In genomic region chr3:50600141-50600753, GRCh38 we compare ENCODE assay signal across 8 cellular contexts. TPM values are rescaled to one million over a fixed set of nuclear protein-coding genes. Genes with fewer than 3 reads are reported as not detected.
DNase-seq lines count a peak whose midpoint lies in the region; ATAC-seq, FAIRE-seq and TF ChIP-seq lines count a peak whose summit lies in the region.

No MANE protein-coding gene starts in this region.

- peak overlapping the region; percentile 94 for H3K27ac ChIP-seq in C4-2B
- H3K27ac ChIP-seq in OCI-LY3 (ENCODE audit: low read length), result peak overlapping the region; percentile 31
- H3K27ac ChIP-seq in dorsolateral prefrontal cortex, result peak overlapping the region in 52 of 59 donors; percentile 15 to 97 (median 91)
- H3K27ac ChIP-seq in psoas muscle, result peak overlapping the region; percentile 91

- H3K27me3 ChIP-seq in OCI-LY3 (ENCODE audit: low read depth, low read length) (no peaks in the 10 kb centered on the region), dorsolateral prefrontal cortex (no peaks in the 10 kb centered on the region), psoas muscle (ENCODE audit: insufficient read depth in 3 of 3, low read length in 2 of 3) (no peaks in the 10 kb centered on the region)

- H3K36me3 ChIP-seq in OCI-LY3 (replicated peaks; ENCODE audit: low read depth, low read length), result no peaks in the 10 kb centered on the region
- peaks cover 3 to 5% of the 10 kb centered on the region in 2 donors for H3K36me3 ChIP-seq in psoas muscle (ENCODE audit: insufficient read depth in 1 of 2, low read depth in 1 of 2)

- 35 to 50% (median 44%) methylated on average over 9 of the region's 9 CpGs for WGBS in psoas muscle, 3 donors

- TF ChIP-seq CTCF in C4-2B (conservative IDR thresholded peaks at IDR 0.05) (no peak), OCI-LY3 (IDR thresholded peaks at IDR 0.05; ENCODE audit: low read depth, low read length) (no peak), dorsolateral prefrontal cortex (IDR thresholded peaks at IDR 0.05 in 54 of 56, conservative IDR thresholded peaks at IDR 0.05 in 2 of 56; ENCODE audit: low read depth in 1 of 56, partially characterized antibody in 56 of 56) (no peak), psoas muscle (IDR thresholded peaks at IDR 0.05) (no peak)

- FAIRE-seq in RCC 7860 (lab: Jason Lieb, UNC), result no peak

- peak overlapping the region; percentile 40; the same call in 1 of the 2 replicates for H3K9ac ChIP-seq in OCI-LY3 (ENCODE audit: low read length)

- no peak for ATAC-seq in psoas muscle

- DNase-seq in dorsolateral prefrontal cortex (no peak), psoas muscle (peak in 1 of 2 donors; percentile 63), NCI-H2227 (lab: John Stamatoyannopoulos, UW; ENCODE audit: unreplicated experiment) (no peak), GM19238 (ENCODE audit: insufficient read length, low spot score) (no peak), RCC 7860 (ENCODE audit: low spot score) (no peak)
- no peak for DNase-seq in stimulated activated CD4-positive, alpha-beta T cell treated with anti-CD3 and anti-CD28 coated beads, Interleukin-2, amount 100 ng/mL, for 24 hours

- H3K4me1 ChIP-seq in OCI-LY3 (ENCODE audit: low read length) (peaks cover 33% of the 10 kb centered on the region), psoas muscle (peaks cover 50% of the 10 kb centered on the region)

- H4K20me1 ChIP-seq in OCI-LY3 (ENCODE audit: insufficient read depth, low read length), result no peaks in the 10 kb centered on the region

- H2AFZ ChIP-seq in OCI-LY3 (ENCODE audit: low read depth, low read length), result peak overlapping the region; percentile 63; the same call in 1 of the 2 replicates

- peak overlapping the region; percentile 36 for H3K4me2 ChIP-seq in OCI-LY3 (ENCODE audit: low read length)

- H3K79me2 ChIP-seq in OCI-LY3 (ENCODE audit: low read length), result no peaks in the 10 kb centered on the region

- H3K4me3 ChIP-seq in OCI-LY3 (ENCODE audit: low read length), result no peak overlapping the region
- no peak overlapping the region for H3K4me3 ChIP-seq in dorsolateral prefrontal cortex
- H3K4me3 ChIP-seq in psoas muscle, result no peak overlapping the region

- intact Hi-C loops in dorsolateral prefrontal cortex (cut with DNase I), result no loop called here
- intact Hi-C loops in psoas muscle (cut with DNase I), result loop anchor here in 1 of 2 donors (2.0 kb wide), 1 partner anchor 15 kb away; no protein-coding TSS in a partner anchor

- H3K9me3 ChIP-seq in OCI-LY3 (ENCODE audit: insufficient read depth, low read length) (no peaks in the 10 kb centered on the region), psoas muscle (no peaks in the 10 kb centered on the region)

RNA-seq across cellular contexts. Expression of gene CISH, which starts 11.3 kb away (rescaled TPM):
- total RNA-seq in dorsolateral prefrontal cortex, result 1 to 10 TPM in 67 of 120 experiments, under 1 TPM in 53; 0.15 to 7.8 (median 1.1) TPM
- total RNA-seq in psoas muscle, result 10 to 100 TPM; 16.9 to 75.1 (median 50.4) TPM
- polyA plus RNA-seq in psoas muscle, result 10 to 100 TPM; 12.8 to 36.5 (median 18.5) TPM

RNA-seq across cellular contexts. Expression of gene MAPKAPK3, which starts 16.7 kb away (rescaled TPM):
- 10 to 100 TPM in 107 of 120 experiments, 1 to 10 TPM in 13; 6.3 to 30.7 (median 13.1) TPM for total RNA-seq in dorsolateral prefrontal cortex
- total RNA-seq in psoas muscle, result 100 to 1,000 TPM in 3 of 4 donors, 10 to 100 TPM in 1; 88.2 to 277 (median 187) TPM
- polyA plus RNA-seq in psoas muscle, result 100 to 1,000 TPM; 213 to 409 (median 328) TPM

RNA-seq across cellular contexts. Expression of gene HEMK1, which starts 30.9 kb away (rescaled TPM):
- total RNA-seq in dorsolateral prefrontal cortex (10 to 100 TPM in 115 of 120 experiments, 1 to 10 TPM in 5; 8.6 to 22.8 (median 14.2) TPM), psoas muscle (10 to 100 TPM in 2 of 4 donors, 1 to 10 TPM in 2; 6.1 to 16.2 (median 9.3) TPM)
- 10 to 100 TPM in 1 of 3 donors, 1 to 10 TPM in 2; 6.4 to 12.8 (median 10.0) TPM for polyA plus RNA-seq in psoas muscle

RNA-seq across cellular contexts. Expression of gene C3orf18, which starts 32.7 kb away (rescaled TPM):
- 10 to 100 TPM; 22.0 to 50.0 (median 37.9) TPM for total RNA-seq in dorsolateral prefrontal cortex
- 10 to 100 TPM in 3 of 4 donors, 1 to 10 TPM in 1; 7.3 to 30.1 (median 15.2) TPM for total RNA-seq in psoas muscle
- 10 to 100 TPM; 14.0 to 26.3 (median 18.8) TPM for polyA plus RNA-seq in psoas muscle

Comparison
In these comparisons a context has a peak if more than half of its experiments do, and no peak if none do; other contexts are left out.
1. H3K27ac ChIP-seq: peak in every context shown above with its lines; median percentile 94 in C4-2B; 91 in dorsolateral prefrontal cortex; 91 in psoas muscle; 31 in OCI-LY3.